22 cellular contexts compared by ENCODE assay signal in the genomic region with DNA sequence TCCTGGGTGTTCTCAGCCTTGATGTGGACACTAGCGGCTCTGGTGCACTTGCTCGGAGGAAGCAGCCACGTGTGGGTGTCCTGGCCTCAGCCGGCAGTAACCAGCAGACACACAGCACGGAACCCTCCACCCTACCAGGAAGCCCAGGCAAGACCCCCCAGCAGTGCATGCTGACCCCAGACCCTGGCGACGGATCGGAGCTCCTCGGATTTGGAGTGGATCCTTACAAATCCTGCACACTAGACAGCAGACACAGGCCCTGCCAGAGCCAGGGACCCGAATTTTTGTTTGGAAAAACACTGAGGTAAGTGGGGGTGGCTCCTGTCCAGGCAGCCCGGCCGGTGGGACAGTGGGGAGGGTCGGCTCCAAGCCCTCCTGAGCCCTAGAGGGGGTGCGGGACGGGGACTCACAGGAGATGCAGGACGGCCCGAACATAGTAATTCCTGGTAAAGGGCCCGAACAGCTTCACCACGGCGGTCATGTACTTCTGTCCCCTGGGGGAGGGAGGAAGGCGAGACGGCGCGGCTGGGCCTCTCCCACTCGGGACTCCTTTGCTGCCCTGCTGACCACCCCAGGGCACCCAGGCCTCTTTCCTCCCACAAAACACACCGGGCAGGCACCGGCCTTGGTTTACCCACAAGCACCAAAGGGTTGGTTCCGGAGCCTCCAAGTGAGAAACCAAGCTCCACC. TPM values are rescaled to one million over a fixed set of nuclear protein-coding genes. Genes with fewer than 3 reads are reported as not detected.
"Had no signal": no experiment of that assay in that cellular context is flagged by ENCODE, and none has a peak within 500 bp of the region (broad histone marks: within the 10 kb centered on the region; RNA-seq: fewer than 3 reads in every experiment).

No MANE protein-coding gene starts in this region.

- H3K4me3 ChIP-seq: colonic mucosa, esophagus muscularis mucosa, right atrium auricular region, skin epidermis, tibial nerve, uterus had no signal

- H3K27me3 ChIP-seq: colonic mucosa, right atrium auricular region, tibial nerve, uterus had no signal

- H3K9me3 ChIP-seq: colonic mucosa, esophagus muscularis mucosa, right atrium auricular region, tibial nerve, uterus had no signal

- DNase-seq: activated CD4-positive, alpha-beta T cell treated with anti-CD3 and anti-CD28 coated beads, Interleukin-2, amount 50 U/mL, for 48 hours; activated gamma-delta T cell; activated T-cell treated with anti-CD3 and anti-CD28 coated beads, Interleukin-2, amount 50 U/mL, for 48 hours; amniotic stem cell; colonic mucosa; hypothalamus; kidney glomerular epithelial cell; posterior cingulate gyrus; stimulated activated CD4-positive, alpha-beta T cell treated with anti-CD3 and anti-CD28 coated beads, Interleukin-4, amount 100 ng/mL, for 24 hours; stimulated activated naive CD4-positive, alpha-beta T cell treated with Interleukin-2 at 50 U/mL for 16 hours; substantia nigra; T-helper 1 cell; T1000; uterus had no signal

- H3K36me3 ChIP-seq: colonic mucosa, right atrium auricular region, uterus had no signal

- H3K27ac ChIP-seq: colonic mucosa, esophagus muscularis mucosa, right atrium auricular region, skin epidermis, tibial nerve, uterus had no signal

- H3K4me1 ChIP-seq: uterus had no signal

RNA-seq across cellular contexts. Expression of a gene that starts 8.1 kb away (rescaled TPM):
- total RNA-seq: cardiac septum, colonic mucosa, esophagus muscularis mucosa, glomerular endothelial cell, mesothelial cell of epicardium, myocyte, right atrium auricular region, tibial nerve, uterus had no signal
